15 cellular contexts compared by ENCODE assay signal in the genomic region with DNA sequence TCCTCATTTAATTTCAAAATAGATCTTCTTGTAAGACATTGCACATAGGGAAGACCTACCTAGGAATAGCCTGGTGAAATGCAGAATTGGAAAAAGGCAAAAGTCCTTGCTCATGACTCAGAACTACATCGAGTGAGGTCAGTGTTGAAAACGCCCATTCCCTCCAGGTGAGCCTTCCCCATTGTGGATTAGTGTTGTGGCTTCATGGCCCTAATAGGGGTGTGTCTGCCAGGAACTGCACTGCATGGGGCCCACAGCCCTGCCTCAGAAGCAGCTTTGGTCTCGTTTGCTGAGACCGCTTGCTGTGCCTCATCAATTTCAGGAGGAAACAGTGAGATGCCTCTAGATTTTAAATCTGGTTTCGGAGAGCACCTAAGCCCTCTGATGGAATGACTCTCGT.
DNase-seq lines count a peak whose midpoint lies in the region.
"Had no signal": no experiment of that assay in that cellular context is flagged by ENCODE, and none has a peak within 500 bp of the region (broad histone marks: within the 10 kb centered on the region; RNA-seq: fewer than 3 reads in every experiment).

No MANE protein-coding gene starts in this region.

- DNase-seq in HPDE6-E6E7 (ENCODE audit: extremely low spot score): peak; percentile 31
- DNase-seq in SW480 (ENCODE audit: low spot score): peak; percentile 88
- DNase-seq in iPS-NIHi11 (ENCODE audit: low spot score): peak; percentile 73
- no peak for DNase-seq in retina
- DNase-seq in hippocampal formation (lab: John Stamatoyannopoulos, UW): no peak
- DNase-seq in HuH-7.5 (ENCODE audit: low spot score): no peak
- DNase-seq in activated effector memory CD4-positive, alpha-beta T cell treated with anti-CD3 and anti-CD28 coated beads, Interleukin-2, amount 50 U/mL, for 16 hours: no peak
- DNase-seq: DMS79, IMR-90, Kasumi-1, NCI-H1105 treated with DMSO at 0.1 percent for 48 hours, NCI-H187 treated with DMSO at 0.1 percent for 48 hours, NCI-H446, OCI-M1, T-cell had no signal

Comparison
In these comparisons a context has a peak if more than half of its experiments do, and no peak if none do; other contexts are left out.
1. DNase-seq: peak in HPDE6-E6E7 (single experiment), SW480 (single experiment) and iPS-NIHi11 (single experiment); none in retina (single experiment), hippocampal formation (0 of 2), HuH-7.5 (single experiment) and activated effector memory CD4-positive, alpha-beta T cell treated with anti-CD3 and anti-CD28 coated beads, Interleukin-2, amount 50 U/mL, for 16 hours (single experiment).